In genomic region chr12:57429473-57430116, GRCh38 we compare ENCODE assay signal across 6 cellular contexts. TPM values are rescaled to one million over a fixed set of nuclear protein-coding genes. Genes with fewer than 3 reads are reported as not detected.
DNase-seq lines count a peak whose midpoint lies in the region; ATAC-seq and TF ChIP-seq lines count a peak whose summit lies in the region.

No MANE protein-coding gene starts in this region.

- peaks cover 27 to 31% of the 10 kb centered on the region in 2 donors for H3K4me1 Mint-ChIP-seq in natural killer cell

- no peaks in the 10 kb centered on the region for H3K27me3 ChIP-seq in adipocyte (replicated peaks; ENCODE audit: control insufficient read depth, insufficient read depth, low read length)

- H3K36me3 Mint-ChIP-seq in natural killer cell = no peaks in the 10 kb centered on the region

- intact Hi-C loops in natural killer cell (cut with micrococcal nuclease) = loop anchor here (2.0 kb wide), 1 partner anchor 29 kb away; the partner anchor contains the start of gene GLI1

- peak overlapping the region; percentile 47 for H3K4me3 ChIP-seq in HEK293 (ENCODE audit: low read depth, low read length)
- peak overlapping the region; percentile 83 for H3K4me3 ChIP-seq in adipocyte (ENCODE audit: low read length)

- H3K9me3 Mint-ChIP-seq in natural killer cell = no peaks in the 10 kb centered on the region

- H3K9ac ChIP-seq in adipocyte (ENCODE audit: low read length) = peak overlapping the region; percentile 96

- ATAC-seq in natural killer cell = no peak
- no peak for ATAC-seq in GM19351 (IDR thresholded peaks at IDR 0.05; ENCODE audit: unreplicated experiment)
- no peak for ATAC-seq in HG02981 (IDR thresholded peaks at IDR 0.05; ENCODE audit: unreplicated experiment)

- no peak for TF ChIP-seq CTCF in HEK293 (tag by site-specific recombination; IDR thresholded peaks at IDR 0.05)
- TF ChIP-seq CTCF in natural killer cell (IDR thresholded peaks at IDR 0.05) = no peak

- H3K4me1 ChIP-seq in HEK293 (ENCODE audit: control insufficient read depth, insufficient read depth, low read length) (no peaks in the 10 kb centered on the region; the same call in 1 of the 2 replicates), adipocyte (ENCODE audit: control insufficient read depth, insufficient read depth, low read length) (peaks cover 7% of the 10 kb centered on the region)

- peak overlapping the region; percentile 95 for H3K4me3 Mint-ChIP-seq in natural killer cell

- H3K27me3 Mint-ChIP-seq in natural killer cell (ENCODE audit: low read depth in 2 of 2) = no peaks in the 10 kb centered on the region

- POLR2A ChIA-PET in HEK293 (lab: Yijun Ruan, JAX) = interaction anchor here (0.5 to 1.2 kb wide), 5 partner anchors 17 to 264 kb away, joined by 3 to 6 read pairs (median 4); no protein-coding TSS in a partner anchor

- H3K9me3 ChIP-seq in HEK293 (ENCODE audit: control insufficient read depth, insufficient read depth, low read depth, low read length) (no peaks in the 10 kb centered on the region), adipocyte (ENCODE audit: control insufficient read depth, low read length) (no peaks in the 10 kb centered on the region)

- DNase-seq in adipocyte (ENCODE audit: low read depth) (peak; percentile 34), natural killer cell (no peak), NCI-H226 (no peak)

- CTCF ChIA-PET in HEK293 (lab: Yijun Ruan, JAX) = interaction anchor here (0.8 to 2.6 kb wide), 7 partner anchors 8 to 152 kb away, joined by 3 to 17 read pairs (median 4); partner anchors contain the start of genes GLI1 and INHBE

- H3K36me3 ChIP-seq in HEK293 (ENCODE audit: control insufficient read depth in 2 of 2, insufficient read depth in 1 of 2, low read length in 2 of 2) = peaks cover 3 to 8% of the 10 kb centered on the region in 2 experiments; a peak in 2 of 3 replicates
- no peaks in the 10 kb centered on the region for H3K36me3 ChIP-seq in adipocyte (ENCODE audit: control insufficient read depth, insufficient read depth, low read length, severe bottlenecking)

- peak overlapping the region; percentile 99 to 100 for H3K27ac Mint-ChIP-seq in natural killer cell

- peak overlapping the region; percentile 88 for H3K27ac ChIP-seq in HEK293 (ENCODE audit: extremely low read depth, low read depth, low read length)

TF ChIP-seq in HEK293, 187 proteins besides CTCF, POLR2A, EP300 and RAD21:
- no peak for TF ChIP-seq ZNF560 (tag by site-specific recombination; IDR thresholded peaks at IDR 0.05; ENCODE audit: borderline replicate concordance)
- 0 out of 2 replicates have a peak, but pooled peaks have one; percentile 36 for TF ChIP-seq ZBTB17 (tag by site-specific recombination; IDR thresholded peaks at IDR 0.05)
- TF ChIP-seq KLF10 (tag by site-specific recombination; IDR thresholded peaks at IDR 0.05) = no peak
- TF ChIP-seq PRDM1 (tag by site-specific recombination; IDR thresholded peaks at IDR 0.05) = 0 out of 2 replicates have a peak, but pooled peaks have one; percentile 17
- no peak for TF ChIP-seq PATZ1 (tag by site-specific recombination; IDR thresholded peaks at IDR 0.05)
TF ChIP-seq in HEK293: peak in this region for 2.

RNA-seq across cellular contexts. Expression of gene R3HDM2, which starts 1.2 kb away (rescaled TPM):
- total RNA-seq in natural killer cell = 100 to 1,000 TPM; 110 to 124 (median 123) TPM

RNA-seq across cellular contexts. Expression of gene INHBC, which starts 5.0 kb away (rescaled TPM):
- total RNA-seq in natural killer cell = under 1 TPM; 0.18 to 0.35 (median 0.31) TPM

RNA-seq across cellular contexts. Expression of gene INHBE, which starts 25.5 kb away (rescaled TPM):
- total RNA-seq in natural killer cell = not detected

RNA-seq across cellular contexts. Expression of gene GLI1, which starts 30.0 kb away (rescaled TPM):
- total RNA-seq in natural killer cell = 1 to 10 TPM in 1 of 3 donors, under 1 TPM in 2; 0.50 to 1.4 (median 0.99) TPM

RNA-seq across cellular contexts. Expression of gene ARHGAP9, which starts 50.1 kb away (rescaled TPM):
- 1,000 to 10,000 TPM in 2 of 3 donors, 100 to 1,000 TPM in 1; 558 to 1,091 (median 1,015) TPM for total RNA-seq in natural killer cell
